1 cellular context compared by ENCODE assay signal in the genomic region with DNA sequence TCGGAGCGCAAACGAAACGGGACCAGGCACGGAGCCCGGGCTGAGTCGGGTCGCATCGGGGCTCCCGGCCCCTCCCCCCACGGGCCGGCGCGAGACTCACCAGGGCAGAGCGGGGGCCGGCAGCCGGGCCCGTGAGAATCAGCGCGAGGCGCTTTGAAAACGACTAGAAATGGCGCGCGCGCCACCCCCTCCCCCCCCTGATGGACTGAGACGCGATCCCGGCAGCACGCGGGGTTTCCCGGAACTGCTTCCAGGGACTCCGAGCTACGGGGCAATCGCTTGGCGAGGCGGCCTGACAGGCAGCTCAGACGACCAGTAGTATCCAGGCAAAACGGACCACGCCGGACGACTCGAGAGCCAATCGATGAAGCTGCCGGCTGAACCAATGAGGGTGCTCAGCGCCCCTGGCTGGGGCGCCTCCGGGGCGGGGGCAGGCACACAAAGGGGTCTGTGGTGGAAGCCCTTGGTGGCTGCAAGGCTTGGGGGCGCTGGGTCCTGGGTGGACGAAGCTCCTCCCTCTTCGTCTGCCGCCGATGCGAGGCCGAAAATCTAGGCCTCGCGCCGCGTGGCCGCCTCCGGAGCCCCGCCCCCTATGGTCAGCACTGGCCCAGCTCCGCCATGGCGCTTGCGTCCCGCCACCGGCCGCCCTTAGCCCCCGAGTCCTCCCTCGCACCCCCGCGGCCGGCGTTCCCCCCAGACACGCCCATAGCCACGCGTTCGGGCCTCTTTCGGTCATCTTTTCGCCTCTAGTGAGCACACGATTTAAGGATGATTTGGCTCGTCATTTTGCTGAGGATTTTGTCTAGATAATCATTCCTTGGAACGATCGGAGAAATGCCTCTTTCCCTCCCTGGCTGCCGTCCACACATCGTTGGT.
TF ChIP-seq lines count a peak whose summit lies in the region.

A gene (minus strand): TSS at position 174 of the 876 bp plus-strand sequence. CDS start 3,276 bp downstream, outside the sequence.

TF ChIP-seq in HepG2, 621 proteins besides CTCF, POLR2A, EP300 and RAD21 (continued from another document and continues in another):
- TF ChIP-seq ZNF614 (CRISPR knock-in tag; IDR thresholded peaks at IDR 0.05; ENCODE audit: borderline replicate concordance) (peak; percentile 35; the same call in 1 of the 2 replicates), DR1 (CRISPR knock-in tag; IDR thresholded peaks at IDR 0.05) (peak; percentile 80), AHR (CRISPR knock-in tag; IDR thresholded peaks at IDR 0.05) (peak; percentile 4; the same call in 1 of the 2 replicates), GTF2F1 (IDR thresholded peaks at IDR 0.05; ENCODE audit: low read length) (no peak), MBD4 (IDR thresholded peaks at IDR 0.05; ENCODE audit: borderline replicate concordance, low read length) (no peak), GATA4 (IDR thresholded peaks at IDR 0.05; ENCODE audit: borderline replicate concordance, low read depth) (no peak), HMGA1 (CRISPR knock-in tag; conservative IDR thresholded peaks at IDR 0.05) (no peak), ZNF549 (CRISPR knock-in tag; IDR thresholded peaks at IDR 0.05) (no peak), MTF1 (CRISPR knock-in tag; IDR thresholded peaks at IDR 0.05) (no peak), SRF (IDR thresholded peaks at IDR 0.05; ENCODE audit: low read depth, low read length) (no peak), RBFOX2 (IDR thresholded peaks at IDR 0.05; ENCODE audit: low read depth, low read length) (peak; percentile 94), ZSCAN25 (CRISPR knock-in tag; IDR thresholded peaks at IDR 0.05) (no peak), ZNF17 (CRISPR knock-in tag; IDR thresholded peaks at IDR 0.05) (no peak), BORCS8-MEF2B (CRISPR knock-in tag; IDR thresholded peaks at IDR 0.05) (peak; percentile 18; the same call in 1 of the 2 replicates), ZNF619 (CRISPR knock-in tag; IDR thresholded peaks at IDR 0.05) (0 out of 2 replicates have a peak, but pooled peaks have one; percentile 52), CENPX (CRISPR knock-in tag; IDR thresholded peaks at IDR 0.05) (no peak), NFYC (CRISPR knock-in tag; IDR thresholded peaks at IDR 0.05) (peak; percentile 92), SMAD1 (CRISPR knock-in tag; IDR thresholded peaks at IDR 0.05; ENCODE audit: borderline replicate concordance, low read depth) (0 out of 2 replicates have a peak, but pooled peaks have one; percentile 61), TCF12 (IDR thresholded peaks at IDR 0.05) (no peak), TCF12 (CRISPR knock-in tag; IDR thresholded peaks at IDR 0.05) (peak; percentile 74; the same call in 1 of the 2 replicates), MAZ (IDR thresholded peaks at IDR 0.05; ENCODE audit: borderline replicate concordance, low read depth, low read length) (peak; percentile 95), MAZ (CRISPR knock-in tag; IDR thresholded peaks at IDR 0.05; ENCODE audit: low read depth) (peak; percentile 76), ZNF569 (CRISPR knock-in tag; IDR thresholded peaks at IDR 0.05; ENCODE audit: borderline replicate concordance) (peak; percentile 66; the same call in 1 of the 2 replicates), TRIM24 (CRISPR knock-in tag; IDR thresholded peaks at IDR 0.05) (no peak), KAT7 (CRISPR knock-in tag; IDR thresholded peaks at IDR 0.05; ENCODE audit: borderline replicate concordance) (no peak), ZFP41 (CRISPR knock-in tag; IDR thresholded peaks at IDR 0.05; ENCODE audit: borderline replicate concordance) (no peak), KAT8 (CRISPR knock-in tag; IDR thresholded peaks at IDR 0.05) (peak; percentile 77), SSRP1 (CRISPR knock-in tag; IDR thresholded peaks at IDR 0.05) (no peak), SATB2 (CRISPR knock-in tag; IDR thresholded peaks at IDR 0.05) (0 out of 2 replicates have a peak, but pooled peaks have one; percentile 36), ZNF460 (CRISPR knock-in tag; IDR thresholded peaks at IDR 0.05; ENCODE audit: borderline replicate concordance) (no peak; the same call in 1 of the 2 replicates)
- TF ChIP-seq, protein P1, sequence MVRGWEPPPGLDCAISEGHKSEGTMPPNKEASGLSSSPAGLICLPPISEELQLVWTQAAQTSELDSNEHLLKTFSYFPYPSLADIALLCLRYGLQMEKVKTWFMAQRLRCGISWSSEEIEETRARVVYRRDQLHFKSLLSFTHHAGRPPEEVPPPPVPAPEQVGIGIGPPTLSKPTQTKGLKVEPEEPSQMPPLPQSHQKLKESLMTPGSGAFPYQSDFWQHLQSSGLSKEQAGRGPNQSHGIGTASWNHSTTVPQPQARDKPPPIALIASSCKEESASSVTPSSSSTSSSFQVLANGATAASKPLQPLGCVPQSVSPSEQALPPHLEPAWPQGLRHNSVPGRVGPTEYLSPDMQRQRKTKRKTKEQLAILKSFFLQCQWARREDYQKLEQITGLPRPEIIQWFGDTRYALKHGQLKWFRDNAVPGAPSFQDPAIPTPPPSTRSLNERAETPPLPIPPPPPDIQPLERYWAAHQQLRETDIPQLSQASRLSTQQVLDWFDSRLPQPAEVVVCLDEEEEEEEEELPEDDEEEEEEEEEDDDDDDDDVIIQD (CRISPR knock-in tag; IDR thresholded peaks at IDR 0.05; ENCODE audit: low read depth) = no peak
- TF ChIP-seq, protein P2, sequence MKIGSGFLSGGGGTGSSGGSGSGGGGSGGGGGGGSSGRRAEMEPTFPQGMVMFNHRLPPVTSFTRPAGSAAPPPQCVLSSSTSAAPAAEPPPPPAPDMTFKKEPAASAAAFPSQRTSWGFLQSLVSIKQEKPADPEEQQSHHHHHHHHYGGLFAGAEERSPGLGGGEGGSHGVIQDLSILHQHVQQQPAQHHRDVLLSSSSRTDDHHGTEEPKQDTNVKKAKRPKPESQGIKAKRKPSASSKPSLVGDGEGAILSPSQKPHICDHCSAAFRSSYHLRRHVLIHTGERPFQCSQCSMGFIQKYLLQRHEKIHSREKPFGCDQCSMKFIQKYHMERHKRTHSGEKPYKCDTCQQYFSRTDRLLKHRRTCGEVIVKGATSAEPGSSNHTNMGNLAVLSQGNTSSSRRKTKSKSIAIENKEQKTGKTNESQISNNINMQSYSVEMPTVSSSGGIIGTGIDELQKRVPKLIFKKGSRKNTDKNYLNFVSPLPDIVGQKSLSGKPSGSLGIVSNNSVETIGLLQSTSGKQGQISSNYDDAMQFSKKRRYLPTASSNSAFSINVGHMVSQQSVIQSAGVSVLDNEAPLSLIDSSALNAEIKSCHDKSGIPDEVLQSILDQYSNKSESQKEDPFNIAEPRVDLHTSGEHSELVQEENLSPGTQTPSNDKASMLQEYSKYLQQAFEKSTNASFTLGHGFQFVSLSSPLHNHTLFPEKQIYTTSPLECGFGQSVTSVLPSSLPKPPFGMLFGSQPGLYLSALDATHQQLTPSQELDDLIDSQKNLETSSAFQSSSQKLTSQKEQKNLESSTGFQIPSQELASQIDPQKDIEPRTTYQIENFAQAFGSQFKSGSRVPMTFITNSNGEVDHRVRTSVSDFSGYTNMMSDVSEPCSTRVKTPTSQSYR (CRISPR knock-in tag; IDR thresholded peaks at IDR 0.05; ENCODE audit: borderline replicate concordance) = peak; percentile 29; the same call in 1 of the 2 replicates
- TF ChIP-seq, protein P3, sequence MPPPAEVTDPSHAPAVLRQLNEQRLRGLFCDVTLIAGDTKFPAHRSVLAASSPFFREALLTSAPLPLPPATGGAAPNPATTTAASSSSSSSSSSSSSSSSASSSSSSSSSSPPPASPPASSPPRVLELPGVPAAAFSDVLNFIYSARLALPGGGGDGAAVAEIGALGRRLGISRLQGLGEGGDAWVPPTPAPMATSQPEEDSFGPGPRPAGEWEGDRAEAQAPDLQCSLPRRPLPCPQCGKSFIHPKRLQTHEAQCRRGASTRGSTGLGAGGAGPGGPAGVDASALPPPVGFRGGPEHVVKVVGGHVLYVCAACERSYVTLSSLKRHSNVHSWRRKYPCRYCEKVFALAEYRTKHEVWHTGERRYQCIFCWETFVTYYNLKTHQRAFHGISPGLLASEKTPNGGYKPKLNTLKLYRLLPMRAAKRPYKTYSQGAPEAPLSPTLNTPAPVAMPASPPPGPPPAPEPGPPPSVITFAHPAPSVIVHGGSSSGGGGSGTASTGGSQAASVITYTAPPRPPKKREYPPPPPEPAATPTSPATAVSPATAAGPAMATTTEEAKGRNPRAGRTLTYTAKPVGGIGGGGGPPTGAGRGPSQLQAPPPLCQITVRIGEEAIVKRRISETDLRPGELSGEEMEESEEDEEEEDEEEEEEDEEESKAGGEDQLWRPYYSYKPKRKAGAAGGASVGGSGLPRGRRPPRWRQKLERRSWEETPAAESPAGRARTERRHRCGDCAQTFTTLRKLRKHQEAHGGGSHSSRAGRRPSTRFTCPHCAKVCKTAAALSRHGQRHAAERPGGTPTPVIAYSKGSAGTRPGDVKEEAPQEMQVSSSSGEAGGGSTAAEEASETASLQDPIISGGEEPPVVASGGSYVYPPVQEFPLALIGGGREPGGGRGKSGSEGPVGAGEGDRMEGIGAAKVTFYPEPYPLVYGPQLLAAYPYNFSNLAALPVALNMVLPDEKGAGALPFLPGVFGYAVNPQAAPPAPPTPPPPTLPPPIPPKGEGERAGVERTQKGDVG (CRISPR knock-in tag; IDR thresholded peaks at IDR 0.05; ENCODE audit: borderline replicate concordance) = peak; percentile 89; the same call in 1 of the 2 replicates
- TF ChIP-seq, protein P4, sequence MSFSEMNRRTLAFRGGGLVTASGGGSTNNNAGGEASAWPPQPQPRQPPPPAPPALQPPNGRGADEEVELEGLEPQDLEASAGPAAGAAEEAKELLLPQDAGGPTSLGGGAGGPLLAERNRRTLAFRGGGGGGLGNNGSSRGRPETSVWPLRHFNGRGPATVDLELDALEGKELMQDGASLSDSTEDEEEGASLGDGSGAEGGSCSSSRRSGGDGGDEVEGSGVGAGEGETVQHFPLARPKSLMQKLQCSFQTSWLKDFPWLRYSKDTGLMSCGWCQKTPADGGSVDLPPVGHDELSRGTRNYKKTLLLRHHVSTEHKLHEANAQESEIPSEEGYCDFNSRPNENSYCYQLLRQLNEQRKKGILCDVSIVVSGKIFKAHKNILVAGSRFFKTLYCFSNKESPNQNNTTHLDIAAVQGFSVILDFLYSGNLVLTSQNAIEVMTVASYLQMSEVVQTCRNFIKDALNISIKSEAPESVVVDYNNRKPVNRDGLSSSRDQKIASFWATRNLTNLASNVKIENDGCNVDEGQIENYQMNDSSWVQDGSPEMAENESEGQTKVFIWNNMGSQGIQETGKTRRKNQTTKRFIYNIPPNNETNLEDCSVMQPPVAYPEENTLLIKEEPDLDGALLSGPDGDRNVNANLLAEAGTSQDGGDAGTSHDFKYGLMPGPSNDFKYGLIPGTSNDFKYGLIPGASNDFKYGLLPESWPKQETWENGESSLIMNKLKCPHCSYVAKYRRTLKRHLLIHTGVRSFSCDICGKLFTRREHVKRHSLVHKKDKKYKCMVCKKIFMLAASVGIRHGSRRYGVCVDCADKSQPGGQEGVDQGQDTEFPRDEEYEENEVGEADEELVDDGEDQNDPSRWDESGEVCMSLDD (CRISPR knock-in tag; IDR thresholded peaks at IDR 0.05; ENCODE audit: borderline replicate concordance) = peak; percentile 13; the same call in 1 of the 2 replicates
- TF ChIP-seq, protein P5, sequence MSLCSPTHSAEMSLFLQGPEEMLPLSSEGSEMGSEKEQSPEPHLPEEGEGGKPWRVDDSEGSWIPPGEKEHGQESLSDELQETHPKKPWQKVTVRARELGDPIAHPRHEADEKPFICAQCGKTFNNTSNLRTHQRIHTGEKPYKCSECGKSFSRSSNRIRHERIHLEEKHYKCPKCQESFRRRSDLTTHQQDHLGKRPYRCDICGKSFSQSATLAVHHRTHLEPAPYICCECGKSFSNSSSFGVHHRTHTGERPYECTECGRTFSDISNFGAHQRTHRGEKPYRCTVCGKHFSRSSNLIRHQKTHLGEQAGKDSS (CRISPR knock-in tag; IDR thresholded peaks at IDR 0.05; ENCODE audit: borderline replicate concordance, low read depth) = no peak
- TF ChIP-seq, protein P6, sequence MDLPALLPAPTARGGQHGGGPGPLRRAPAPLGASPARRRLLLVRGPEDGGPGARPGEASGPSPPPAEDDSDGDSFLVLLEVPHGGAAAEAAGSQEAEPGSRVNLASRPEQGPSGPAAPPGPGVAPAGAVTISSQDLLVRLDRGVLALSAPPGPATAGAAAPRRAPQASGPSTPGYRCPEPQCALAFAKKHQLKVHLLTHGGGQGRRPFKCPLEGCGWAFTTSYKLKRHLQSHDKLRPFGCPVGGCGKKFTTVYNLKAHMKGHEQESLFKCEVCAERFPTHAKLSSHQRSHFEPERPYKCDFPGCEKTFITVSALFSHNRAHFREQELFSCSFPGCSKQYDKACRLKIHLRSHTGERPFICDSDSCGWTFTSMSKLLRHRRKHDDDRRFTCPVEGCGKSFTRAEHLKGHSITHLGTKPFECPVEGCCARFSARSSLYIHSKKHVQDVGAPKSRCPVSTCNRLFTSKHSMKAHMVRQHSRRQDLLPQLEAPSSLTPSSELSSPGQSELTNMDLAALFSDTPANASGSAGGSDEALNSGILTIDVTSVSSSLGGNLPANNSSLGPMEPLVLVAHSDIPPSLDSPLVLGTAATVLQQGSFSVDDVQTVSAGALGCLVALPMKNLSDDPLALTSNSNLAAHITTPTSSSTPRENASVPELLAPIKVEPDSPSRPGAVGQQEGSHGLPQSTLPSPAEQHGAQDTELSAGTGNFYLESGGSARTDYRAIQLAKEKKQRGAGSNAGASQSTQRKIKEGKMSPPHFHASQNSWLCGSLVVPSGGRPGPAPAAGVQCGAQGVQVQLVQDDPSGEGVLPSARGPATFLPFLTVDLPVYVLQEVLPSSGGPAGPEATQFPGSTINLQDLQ (CRISPR knock-in tag; IDR thresholded peaks at IDR 0.05) = peak; percentile 100
- TF ChIP-seq, protein P7, sequence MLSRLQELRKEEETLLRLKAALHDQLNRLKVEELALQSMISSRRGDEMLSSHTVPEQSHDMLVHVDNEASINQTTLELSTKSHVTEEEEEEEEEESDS (CRISPR knock-in tag; IDR thresholded peaks at IDR 0.05; ENCODE audit: borderline replicate concordance) = 0 out of 2 replicates have a peak, but pooled peaks have one; percentile 60
- TF ChIP-seq, protein P8, sequence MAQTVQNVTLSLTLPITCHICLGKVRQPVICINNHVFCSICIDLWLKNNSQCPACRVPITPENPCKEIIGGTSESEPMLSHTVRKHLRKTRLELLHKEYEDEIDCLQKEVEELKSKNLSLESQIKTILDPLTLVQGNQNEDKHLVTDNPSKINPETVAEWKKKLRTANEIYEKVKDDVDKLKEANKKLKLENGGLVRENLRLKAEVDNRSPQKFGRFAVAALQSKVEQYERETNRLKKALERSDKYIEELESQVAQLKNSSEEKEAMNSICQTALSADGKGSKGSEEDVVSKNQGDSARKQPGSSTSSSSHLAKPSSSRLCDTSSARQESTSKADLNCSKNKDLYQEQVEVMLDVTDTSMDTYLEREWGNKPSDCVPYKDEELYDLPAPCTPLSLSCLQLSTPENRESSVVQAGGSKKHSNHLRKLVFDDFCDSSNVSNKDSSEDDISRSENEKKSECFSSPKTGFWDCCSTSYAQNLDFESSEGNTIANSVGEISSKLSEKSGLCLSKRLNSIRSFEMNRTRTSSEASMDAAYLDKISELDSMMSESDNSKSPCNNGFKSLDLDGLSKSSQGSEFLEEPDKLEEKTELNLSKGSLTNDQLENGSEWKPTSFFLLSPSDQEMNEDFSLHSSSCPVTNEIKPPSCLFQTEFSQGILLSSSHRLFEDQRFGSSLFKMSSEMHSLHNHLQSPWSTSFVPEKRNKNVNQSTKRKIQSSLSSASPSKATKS (CRISPR knock-in tag; IDR thresholded peaks at IDR 0.05) = no peak
- TF ChIP-seq, protein P9, sequence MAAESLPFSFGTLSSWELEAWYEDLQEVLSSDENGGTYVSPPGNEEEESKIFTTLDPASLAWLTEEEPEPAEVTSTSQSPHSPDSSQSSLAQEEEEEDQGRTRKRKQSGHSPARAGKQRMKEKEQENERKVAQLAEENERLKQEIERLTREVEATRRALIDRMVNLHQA (CRISPR knock-in tag; IDR thresholded peaks at IDR 0.05) = no peak
- TF ChIP-seq, protein P10, sequence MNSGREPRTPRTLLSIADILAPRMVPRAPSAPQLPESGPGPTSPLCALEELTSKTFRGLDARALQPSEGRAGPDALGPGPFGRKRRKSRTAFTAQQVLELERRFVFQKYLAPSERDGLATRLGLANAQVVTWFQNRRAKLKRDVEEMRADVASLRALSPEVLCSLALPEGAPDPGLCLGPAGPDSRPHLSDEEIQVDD (CRISPR knock-in tag; IDR thresholded peaks at IDR 0.05; ENCODE audit: borderline replicate concordance) = 0 out of 2 replicates have a peak, but pooled peaks have one; percentile 65
